1 cellular context compared by ENCODE assay signal in the genomic region with DNA sequence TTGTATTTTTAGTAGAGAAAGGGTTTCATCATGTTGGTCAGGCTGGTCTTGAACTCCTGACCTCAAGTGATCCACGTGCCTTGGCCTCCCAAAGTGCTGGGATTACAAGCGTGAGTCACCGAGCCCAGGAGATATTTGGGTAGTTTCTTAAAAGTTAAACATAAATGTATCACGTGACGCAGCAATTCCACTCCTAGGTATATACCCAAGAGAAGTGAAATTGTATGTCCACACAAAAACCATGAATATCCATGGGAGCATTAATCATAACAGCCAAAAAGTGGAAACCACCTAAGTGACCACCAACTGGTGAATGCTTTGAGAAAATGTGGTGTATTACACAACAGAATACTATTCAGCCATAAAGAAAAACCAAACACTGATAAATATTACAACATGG.
TF ChIP-seq lines count a peak whose summit lies in the region.

No MANE protein-coding gene starts in this region.

TF ChIP-seq in K562, 482 proteins besides CTCF, POLR2A, EP300 and RAD21 (continued from another document):
- TF ChIP-seq, protein P1, sequence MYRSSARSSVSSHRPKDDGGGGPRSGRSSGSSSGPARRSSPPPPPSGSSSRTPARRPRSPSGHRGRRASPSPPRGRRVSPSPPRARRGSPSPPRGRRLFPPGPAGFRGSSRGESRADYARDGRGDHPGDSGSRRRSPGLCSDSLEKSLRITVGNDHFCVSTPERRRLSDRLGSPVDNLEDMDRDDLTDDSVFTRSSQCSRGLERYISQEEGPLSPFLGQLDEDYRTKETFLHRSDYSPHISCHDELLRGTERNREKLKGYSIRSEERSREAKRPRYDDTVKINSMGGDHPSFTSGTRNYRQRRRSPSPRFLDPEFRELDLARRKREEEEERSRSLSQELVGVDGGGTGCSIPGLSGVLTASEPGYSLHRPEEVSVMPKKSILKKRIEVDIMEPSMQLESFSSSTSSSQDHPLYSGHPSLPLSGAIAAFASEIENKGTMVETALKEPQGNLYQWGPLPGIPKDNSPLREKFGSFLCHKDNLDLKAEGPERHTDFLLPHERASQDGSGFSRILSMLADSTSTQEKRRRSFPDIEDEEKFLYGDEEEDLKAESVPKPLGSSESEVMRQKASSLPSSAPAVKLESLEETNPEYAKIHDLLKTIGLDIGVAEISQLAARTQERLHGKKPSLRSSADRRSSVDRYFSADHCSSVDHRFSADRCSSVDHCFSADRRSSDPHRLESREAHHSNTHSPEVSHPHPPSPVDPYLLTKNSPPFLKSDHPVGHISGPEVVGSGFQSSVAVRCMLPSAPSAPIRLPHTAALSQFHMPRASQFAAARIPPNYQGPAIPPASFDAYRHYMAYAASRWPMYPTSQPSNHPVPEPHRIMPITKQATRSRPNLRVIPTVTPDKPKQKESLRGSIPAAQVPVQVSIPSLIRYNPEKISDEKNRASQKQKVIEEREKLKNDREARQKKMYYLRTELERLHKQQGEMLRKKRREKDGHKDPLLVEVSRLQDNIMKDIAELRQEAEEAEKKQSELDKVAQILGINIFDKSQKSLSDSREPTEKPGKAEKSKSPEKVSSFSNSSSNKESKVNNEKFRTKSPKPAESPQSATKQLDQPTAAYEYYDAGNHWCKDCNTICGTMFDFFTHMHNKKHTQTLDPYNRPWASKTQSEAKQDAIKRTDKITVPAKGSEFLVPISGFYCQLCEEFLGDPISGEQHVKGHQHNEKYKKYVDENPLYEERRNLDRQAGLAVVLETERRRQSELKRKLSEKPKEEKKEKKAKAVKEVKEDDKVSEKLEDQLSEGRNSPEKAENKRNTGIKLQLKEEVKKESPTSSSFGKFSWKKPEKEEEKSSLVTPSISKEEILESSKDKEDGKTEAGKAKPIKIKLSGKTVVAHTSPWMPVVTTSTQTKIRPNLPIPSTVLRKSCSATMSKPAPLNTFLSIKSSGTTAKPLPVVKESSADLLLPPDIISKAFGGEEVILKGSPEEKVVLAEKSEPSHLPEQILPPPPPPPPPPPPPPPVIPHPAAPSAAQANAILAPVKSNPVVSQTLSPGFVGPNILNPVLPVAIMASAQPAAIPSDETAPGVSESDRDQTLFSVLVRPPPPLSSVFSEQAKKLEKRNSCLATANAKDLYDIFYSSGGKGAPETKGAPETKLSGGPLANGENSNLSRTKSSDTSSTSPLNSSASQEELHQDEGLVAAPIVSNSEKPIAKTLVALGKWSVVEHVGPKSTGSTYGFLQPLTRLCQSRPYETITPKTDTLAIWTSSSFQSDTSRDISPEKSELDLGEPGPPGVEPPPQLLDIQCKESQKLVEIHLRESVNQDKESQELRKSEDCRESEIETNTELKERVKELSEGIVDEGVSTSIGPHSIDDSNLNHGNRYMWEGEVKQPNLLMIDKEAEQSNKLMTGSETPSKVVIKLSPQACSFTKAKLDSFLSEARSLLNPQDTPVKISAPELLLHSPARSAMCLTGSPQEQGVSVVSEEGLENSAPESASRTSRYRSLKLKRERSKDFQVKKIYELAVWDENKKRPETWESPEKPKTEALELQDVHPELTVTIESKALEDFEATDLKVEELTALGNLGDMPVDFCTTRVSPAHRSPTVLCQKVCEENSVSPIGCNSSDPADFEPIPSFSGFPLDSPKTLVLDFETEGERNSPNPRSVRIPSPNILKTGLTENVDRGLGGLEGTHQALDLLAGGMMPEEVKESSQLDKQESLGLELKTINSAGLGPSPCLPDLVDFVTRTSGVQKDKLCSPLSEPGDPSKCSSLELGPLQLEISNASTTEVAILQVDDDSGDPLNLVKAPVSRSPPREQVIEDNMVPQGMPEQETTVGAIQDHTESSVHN (IDR thresholded peaks at IDR 0.05; ENCODE audit: borderline replicate concordance in 1 of 2, low read depth in 1 of 2): no peak
- TF ChIP-seq, protein P2, sequence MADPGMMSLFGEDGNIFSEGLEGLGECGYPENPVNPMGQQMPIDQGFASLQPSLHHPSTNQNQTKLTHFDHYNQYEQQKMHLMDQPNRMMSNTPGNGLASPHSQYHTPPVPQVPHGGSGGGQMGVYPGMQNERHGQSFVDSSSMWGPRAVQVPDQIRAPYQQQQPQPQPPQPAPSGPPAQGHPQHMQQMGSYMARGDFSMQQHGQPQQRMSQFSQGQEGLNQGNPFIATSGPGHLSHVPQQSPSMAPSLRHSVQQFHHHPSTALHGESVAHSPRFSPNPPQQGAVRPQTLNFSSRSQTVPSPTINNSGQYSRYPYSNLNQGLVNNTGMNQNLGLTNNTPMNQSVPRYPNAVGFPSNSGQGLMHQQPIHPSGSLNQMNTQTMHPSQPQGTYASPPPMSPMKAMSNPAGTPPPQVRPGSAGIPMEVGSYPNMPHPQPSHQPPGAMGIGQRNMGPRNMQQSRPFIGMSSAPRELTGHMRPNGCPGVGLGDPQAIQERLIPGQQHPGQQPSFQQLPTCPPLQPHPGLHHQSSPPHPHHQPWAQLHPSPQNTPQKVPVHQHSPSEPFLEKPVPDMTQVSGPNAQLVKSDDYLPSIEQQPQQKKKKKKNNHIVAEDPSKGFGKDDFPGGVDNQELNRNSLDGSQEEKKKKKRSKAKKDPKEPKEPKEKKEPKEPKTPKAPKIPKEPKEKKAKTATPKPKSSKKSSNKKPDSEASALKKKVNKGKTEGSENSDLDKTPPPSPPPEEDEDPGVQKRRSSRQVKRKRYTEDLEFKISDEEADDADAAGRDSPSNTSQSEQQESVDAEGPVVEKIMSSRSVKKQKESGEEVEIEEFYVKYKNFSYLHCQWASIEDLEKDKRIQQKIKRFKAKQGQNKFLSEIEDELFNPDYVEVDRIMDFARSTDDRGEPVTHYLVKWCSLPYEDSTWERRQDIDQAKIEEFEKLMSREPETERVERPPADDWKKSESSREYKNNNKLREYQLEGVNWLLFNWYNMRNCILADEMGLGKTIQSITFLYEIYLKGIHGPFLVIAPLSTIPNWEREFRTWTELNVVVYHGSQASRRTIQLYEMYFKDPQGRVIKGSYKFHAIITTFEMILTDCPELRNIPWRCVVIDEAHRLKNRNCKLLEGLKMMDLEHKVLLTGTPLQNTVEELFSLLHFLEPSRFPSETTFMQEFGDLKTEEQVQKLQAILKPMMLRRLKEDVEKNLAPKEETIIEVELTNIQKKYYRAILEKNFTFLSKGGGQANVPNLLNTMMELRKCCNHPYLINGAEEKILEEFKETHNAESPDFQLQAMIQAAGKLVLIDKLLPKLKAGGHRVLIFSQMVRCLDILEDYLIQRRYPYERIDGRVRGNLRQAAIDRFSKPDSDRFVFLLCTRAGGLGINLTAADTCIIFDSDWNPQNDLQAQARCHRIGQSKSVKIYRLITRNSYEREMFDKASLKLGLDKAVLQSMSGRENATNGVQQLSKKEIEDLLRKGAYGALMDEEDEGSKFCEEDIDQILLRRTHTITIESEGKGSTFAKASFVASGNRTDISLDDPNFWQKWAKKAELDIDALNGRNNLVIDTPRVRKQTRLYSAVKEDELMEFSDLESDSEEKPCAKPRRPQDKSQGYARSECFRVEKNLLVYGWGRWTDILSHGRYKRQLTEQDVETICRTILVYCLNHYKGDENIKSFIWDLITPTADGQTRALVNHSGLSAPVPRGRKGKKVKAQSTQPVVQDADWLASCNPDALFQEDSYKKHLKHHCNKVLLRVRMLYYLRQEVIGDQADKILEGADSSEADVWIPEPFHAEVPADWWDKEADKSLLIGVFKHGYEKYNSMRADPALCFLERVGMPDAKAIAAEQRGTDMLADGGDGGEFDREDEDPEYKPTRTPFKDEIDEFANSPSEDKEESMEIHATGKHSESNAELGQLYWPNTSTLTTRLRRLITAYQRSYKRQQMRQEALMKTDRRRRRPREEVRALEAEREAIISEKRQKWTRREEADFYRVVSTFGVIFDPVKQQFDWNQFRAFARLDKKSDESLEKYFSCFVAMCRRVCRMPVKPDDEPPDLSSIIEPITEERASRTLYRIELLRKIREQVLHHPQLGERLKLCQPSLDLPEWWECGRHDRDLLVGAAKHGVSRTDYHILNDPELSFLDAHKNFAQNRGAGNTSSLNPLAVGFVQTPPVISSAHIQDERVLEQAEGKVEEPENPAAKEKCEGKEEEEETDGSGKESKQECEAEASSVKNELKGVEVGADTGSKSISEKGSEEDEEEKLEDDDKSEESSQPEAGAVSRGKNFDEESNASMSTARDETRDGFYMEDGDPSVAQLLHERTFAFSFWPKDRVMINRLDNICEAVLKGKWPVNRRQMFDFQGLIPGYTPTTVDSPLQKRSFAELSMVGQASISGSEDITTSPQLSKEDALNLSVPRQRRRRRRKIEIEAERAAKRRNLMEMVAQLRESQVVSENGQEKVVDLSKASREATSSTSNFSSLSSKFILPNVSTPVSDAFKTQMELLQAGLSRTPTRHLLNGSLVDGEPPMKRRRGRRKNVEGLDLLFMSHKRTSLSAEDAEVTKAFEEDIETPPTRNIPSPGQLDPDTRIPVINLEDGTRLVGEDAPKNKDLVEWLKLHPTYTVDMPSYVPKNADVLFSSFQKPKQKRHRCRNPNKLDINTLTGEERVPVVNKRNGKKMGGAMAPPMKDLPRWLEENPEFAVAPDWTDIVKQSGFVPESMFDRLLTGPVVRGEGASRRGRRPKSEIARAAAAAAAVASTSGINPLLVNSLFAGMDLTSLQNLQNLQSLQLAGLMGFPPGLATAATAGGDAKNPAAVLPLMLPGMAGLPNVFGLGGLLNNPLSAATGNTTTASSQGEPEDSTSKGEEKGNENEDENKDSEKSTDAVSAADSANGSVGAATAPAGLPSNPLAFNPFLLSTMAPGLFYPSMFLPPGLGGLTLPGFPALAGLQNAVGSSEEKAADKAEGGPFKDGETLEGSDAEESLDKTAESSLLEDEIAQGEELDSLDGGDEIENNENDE (IDR thresholded peaks at IDR 0.05; ENCODE audit: low read depth, low read length): no peak
- no peak for TF ChIP-seq HNRNPLL (IDR thresholded peaks at IDR 0.05; ENCODE audit: low read depth, low read length, poor library complexity, severe bottlenecking)
- peak; percentile 93 for TF ChIP-seq RAD51 (IDR thresholded peaks at IDR 0.05; ENCODE audit: borderline replicate concordance, low read depth)
- TF ChIP-seq, protein P3, sequence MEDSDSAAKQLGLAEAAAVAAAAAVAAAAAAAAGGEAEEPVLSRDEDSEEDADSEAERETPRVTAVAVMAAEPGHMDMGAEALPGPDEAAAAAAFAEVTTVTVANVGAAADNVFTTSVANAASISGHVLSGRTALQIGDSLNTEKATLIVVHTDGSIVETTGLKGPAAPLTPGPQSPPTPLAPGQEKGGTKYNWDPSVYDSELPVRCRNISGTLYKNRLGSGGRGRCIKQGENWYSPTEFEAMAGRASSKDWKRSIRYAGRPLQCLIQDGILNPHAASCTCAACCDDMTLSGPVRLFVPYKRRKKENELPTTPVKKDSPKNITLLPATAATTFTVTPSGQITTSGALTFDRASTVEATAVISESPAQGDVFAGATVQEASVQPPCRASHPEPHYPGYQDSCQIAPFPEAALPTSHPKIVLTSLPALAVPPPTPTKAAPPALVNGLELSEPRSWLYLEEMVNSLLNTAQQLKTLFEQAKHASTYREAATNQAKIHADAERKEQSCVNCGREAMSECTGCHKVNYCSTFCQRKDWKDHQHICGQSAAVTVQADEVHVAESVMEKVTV (CRISPR knock-in tag; IDR thresholded peaks at IDR 0.05): no peak
- TF ChIP-seq, protein P4, sequence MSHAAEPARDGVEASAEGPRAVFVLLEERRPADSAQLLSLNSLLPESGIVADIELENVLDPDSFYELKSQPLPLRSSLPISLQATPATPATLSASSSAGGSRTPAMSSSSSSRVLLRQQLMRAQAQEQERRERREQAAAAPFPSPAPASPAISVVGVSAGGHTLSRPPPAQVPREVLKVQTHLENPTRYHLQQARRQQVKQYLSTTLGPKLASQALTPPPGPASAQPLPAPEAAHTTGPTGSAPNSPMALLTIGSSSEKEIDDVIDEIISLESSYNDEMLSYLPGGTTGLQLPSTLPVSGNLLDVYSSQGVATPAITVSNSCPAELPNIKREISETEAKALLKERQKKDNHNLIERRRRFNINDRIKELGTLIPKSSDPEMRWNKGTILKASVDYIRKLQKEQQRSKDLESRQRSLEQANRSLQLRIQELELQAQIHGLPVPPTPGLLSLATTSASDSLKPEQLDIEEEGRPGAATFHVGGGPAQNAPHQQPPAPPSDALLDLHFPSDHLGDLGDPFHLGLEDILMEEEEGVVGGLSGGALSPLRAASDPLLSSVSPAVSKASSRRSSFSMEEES (CRISPR knock-in tag; IDR thresholded peaks at IDR 0.05): peak; percentile 94
- TF ChIP-seq NCOA1 (IDR thresholded peaks at IDR 0.05; ENCODE audit: low read depth): 0 out of 2 replicates have a peak, but pooled peaks have one; percentile 13
- TF ChIP-seq NR3C1 (CRISPR knock-in tag; IDR thresholded peaks at IDR 0.05): no peak
- TF ChIP-seq SMC3 (conservative IDR thresholded peaks at IDR 0.05; ENCODE audit: insufficient read depth, low read depth, low read length): no peak
- TF ChIP-seq NFXL1 (CRISPR knock-in tag; IDR thresholded peaks at IDR 0.05): no peak
- TF ChIP-seq ZC3H11A (IDR thresholded peaks at IDR 0.05; ENCODE audit: low read depth, low read length): no peak
- no peak for TF ChIP-seq CHD1 (IDR thresholded peaks at IDR 0.05; ENCODE audit: low read length)
- no peak for TF ChIP-seq SNRNP70 (optimal IDR thresholded peaks at IDR 0.05; ENCODE audit: low read depth, low read length)
- no peak for TF ChIP-seq ASH1L (IDR thresholded peaks at IDR 0.05; ENCODE audit: borderline replicate concordance, low read depth, partially characterized antibody)
- no peak for TF ChIP-seq RBBP5 (IDR thresholded peaks at IDR 0.05; ENCODE audit: borderline replicate concordance, insufficient read depth, low read length, poor library complexity, severe bottlenecking)
